8 cellular contexts compared by ENCODE assay signal in genomic region chr4:94207469-94208224, GRCh38. TPM values are rescaled to one million over a fixed set of nuclear protein-coding genes. Genes with fewer than 3 reads are reported as not detected.
DNase-seq lines count a peak whose midpoint lies in the region; ATAC-seq and TF ChIP-seq lines count a peak whose summit lies in the region.

TSS of gene SMARCAD1 (plus strand) at chr4:94207865. CDS start at chr4:94208395, 530 bp downstream.

- intact Hi-C loops in left colon (cut with DNase I, micrococcal nuclease), result no loop called here

- peaks cover 39% of the 10 kb centered on the region for H3K36me3 ChIP-seq in BE2C

- no peaks in the 10 kb centered on the region for H3K27me3 ChIP-seq in BE2C

- peak within 1 kb of the TSS; percentile 73 to 92 for H3K27ac ChIP-seq in coronary artery

- no peak for TF ChIP-seq CTCF in BE2C (IDR thresholded peaks at IDR 0.05; ENCODE audit: low read depth, low read length)
- no peak for TF ChIP-seq CTCF in coronary artery (IDR thresholded peaks at IDR 0.05)

- DNase-seq in BE2C, result peak; percentile 90
- DNase-seq in GM19240 (ENCODE audit: insufficient read length, low spot score), result peak; percentile 39
- peak; percentile 88 to 95 for DNase-seq in NCI-H526 (lab: John Stamatoyannopoulos, UW)
- peak; percentile 92 for DNase-seq in activated CD4-positive, alpha-beta T cell treated with anti-CD3 and anti-CD28 coated beads for 48 hours
- DNase-seq in coronary artery (ENCODE audit: low spot score), result peak; percentile 92
- DNase-seq in left colon, result peak; percentile 92 to 96
- DNase-seq in stimulated activated CD4-positive, alpha-beta T cell treated with anti-CD3 and anti-CD28 coated beads, Interleukin-1b, Interleukin-23, amount 100 ng/mL, for 48 hours, result peak; percentile 89

- no peaks in the 10 kb centered on the region for H3K9me3 ChIP-seq in BE2C

- H3K4me3 ChIP-seq in BE2C (ENCODE audit: low read depth, low read length) (peak within 1 kb of the TSS; percentile 83), coronary artery (peak within 1 kb of the TSS; percentile 95)

- peaks cover 6% of the 10 kb centered on the region; the same call in 1 of the 2 replicates for H3K4me1 ChIP-seq in BE2C

- ATAC-seq in HG03460 (IDR thresholded peaks at IDR 0.05; ENCODE audit: unreplicated experiment) (peak; percentile 94), left colon (peak; percentile 96)

RNA-seq across cellular contexts. Expression of gene SMARCAD1, which starts in this region (rescaled TPM):
- polyA plus RNA-seq in BE2C (2012; ENCODE audit: insufficient read depth, insufficient read length, low read depth), result 17.1 TPM
- 10 to 100 TPM; 18.0 to 18.4 TPM for total RNA-seq in left colon

Comparison
In these comparisons a context has a peak if more than half of its experiments do, and no peak if none do; other contexts are left out.
1. Peak in every context shown above with its lines: DNase-seq, ATAC-seq, H3K4me3 ChIP-seq and H3K27ac ChIP-seq.
2. DNase-seq: peak in every context shown above with its lines; median percentile 94 in left colon; 92 in activated CD4-positive, alpha-beta T cell treated with anti-CD3 and anti-CD28 coated beads for 48 hours; 92 in coronary artery; 92 in NCI-H526; 90 in BE2C; 89 in stimulated activated CD4-positive, alpha-beta T cell treated with anti-CD3 and anti-CD28 coated beads, Interleukin-1b, Interleukin-23, amount 100 ng/mL, for 48 hours; 39 in GM19240.